ENCODE assay signal across 8 cellular contexts in the genomic region with DNA sequence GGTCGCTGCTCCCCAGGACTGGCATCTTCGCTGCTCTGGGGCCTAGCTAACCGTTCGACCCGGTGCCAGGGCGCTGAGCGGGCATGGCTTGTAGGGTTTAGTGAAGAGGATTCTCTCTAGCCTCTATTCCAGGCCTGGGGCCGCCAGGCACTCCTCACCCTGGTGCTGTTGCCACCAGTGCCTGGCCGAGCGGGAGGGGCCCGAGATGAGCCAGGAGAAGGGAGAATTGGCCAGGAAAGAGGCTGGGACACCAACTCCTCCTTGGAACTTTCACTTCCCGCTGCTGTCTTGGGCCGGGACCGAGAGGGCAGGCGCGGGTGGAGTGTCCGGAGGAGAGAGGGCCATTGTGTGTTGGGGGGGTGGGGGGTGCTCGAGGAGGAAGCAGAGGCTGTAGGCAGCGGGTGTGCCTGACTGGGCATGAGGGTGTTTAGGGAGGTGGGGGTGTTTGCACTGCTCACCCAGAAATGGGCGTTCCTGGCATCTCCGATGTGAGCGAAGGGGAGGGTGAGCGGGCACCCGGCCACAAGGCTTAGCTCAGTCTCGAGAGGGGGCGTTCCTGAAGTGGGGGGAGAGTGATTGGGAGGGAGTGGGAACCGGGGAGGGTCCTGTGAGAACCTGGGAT. TPM values are rescaled to one million over a fixed set of nuclear protein-coding genes. Genes with fewer than 3 reads are reported as not detected.
DNase-seq lines count a peak whose midpoint lies in the region; ATAC-seq and TF ChIP-seq lines count a peak whose summit lies in the region.

No MANE protein-coding gene starts in this region.

- peak overlapping the region; percentile 75 for H2AFZ ChIP-seq in ACC112 (ENCODE audit: low read length, unreplicated experiment)

- no peaks in the 10 kb centered on the region; the same call in 1 of the 2 replicates for H3K36me3 ChIP-seq in ACC112 (ENCODE audit: insufficient read depth, low read length)
- peaks cover 38% of the 10 kb centered on the region for H3K36me3 ChIP-seq in lower lobe of right lung

- no peaks in the 10 kb centered on the region for H3K27me3 ChIP-seq in ACC112 (ENCODE audit: insufficient read depth, low read length)
- H3K27me3 ChIP-seq in dorsolateral prefrontal cortex = no peaks in the 10 kb centered on the region
- no peaks in the 10 kb centered on the region for H3K27me3 ChIP-seq in lower lobe of right lung (ENCODE audit: low read depth)

- TF ChIP-seq CTCF in dorsolateral prefrontal cortex (IDR thresholded peaks at IDR 0.05 in 54 of 56, conservative IDR thresholded peaks at IDR 0.05 in 2 of 56; ENCODE audit: low read depth in 1 of 56, partially characterized antibody in 56 of 56) (no peak), lower lobe of right lung (IDR thresholded peaks at IDR 0.05) (no peak)

- no peaks in the 10 kb centered on the region for H3K9me3 Mint-ChIP-seq in stimulated activated naive B cell treated with anti-CD40 and anti-IgM and Interleukin-4, amounts not matched to agents 10 μg/mL and 1 μg/mL and 100 μg/mL, for 72 hours

- peaks cover 22% of the 10 kb centered on the region for H3K4me1 ChIP-seq in ACC112 (ENCODE audit: control insufficient read depth, insufficient read depth, low read length, unreplicated experiment)
- H3K4me1 ChIP-seq in lower lobe of right lung = peaks cover 31% of the 10 kb centered on the region

- H3K27ac ChIP-seq in ACC112 (ENCODE audit: low read depth, low read length) (peak overlapping the region; percentile 10; the same call in 1 of the 2 replicates), dorsolateral prefrontal cortex (peak overlapping the region in 58 of 59 donors; percentile 42 to 96 (median 87)), lower lobe of right lung (peak overlapping the region; percentile 89)

- H3K9me3 ChIP-seq in lower lobe of right lung = no peaks in the 10 kb centered on the region

- H3K4me3 Mint-ChIP-seq in stimulated activated naive B cell treated with anti-CD40 and anti-IgM and Interleukin-4, amounts not matched to agents 10 μg/mL and 1 μg/mL and 100 μg/mL, for 72 hours = peak overlapping the region; percentile 86

- H3K79me2 ChIP-seq in ACC112 (ENCODE audit: control insufficient read depth, insufficient read depth, low read length, unreplicated experiment) = peaks cover 20% of the 10 kb centered on the region

- intact Hi-C loops in dorsolateral prefrontal cortex (cut with DNase I) (loop anchor here (2.0 to 5.0 kb wide), 4 partner anchors 33 to 90 kb away; partner anchors contain the start of genes PYGO2 (in 1 of the 2) and ZBTB7B (in 1 of the 2)), lower lobe of right lung (cut with DNase I) (no loop called here)

- peak; percentile 53 for DNase-seq in NCI-H2029 (lab: John Stamatoyannopoulos, UW)
- peak; percentile 51 to 52 for DNase-seq in activated CD4-positive, alpha-beta T cell treated with anti-CD3 and anti-CD28 coated beads for 4 hours
- peak in 5 of 10 donors; percentile 48 to 61 (median 53) for DNase-seq in dorsolateral prefrontal cortex
- peak; percentile 81 for DNase-seq in lower lobe of right lung
- DNase-seq in stimulated activated naive B cell treated with anti-CD40 and anti-IgM and Interleukin-4, amounts not matched to agents 10 μg/mL and 1 μg/mL and 100 μg/mL, for 72 hours = no peak
- DNase-seq in NK-92 treated with Interleukin-12 subunit alpha and Interleukin-12 subunit beta, amount 100 ng/mL, for 24 hours (lab: John Stamatoyannopoulos, UW) = no peak

- ATAC-seq in GM18511 (IDR thresholded peaks at IDR 0.05; ENCODE audit: unreplicated experiment) (peak; percentile 28), lower lobe of right lung (peak; percentile 57 to 63)
- ATAC-seq in stimulated activated naive B cell treated with anti-CD40 and anti-IgM and Interleukin-4, amounts not matched to agents 10 μg/mL and 1 μg/mL and 100 μg/mL, for 72 hours (replicated peaks) = peak; percentile 46 to 52

- peaks cover 16 to 18% of the 10 kb centered on the region in 2 donors for H3K36me3 Mint-ChIP-seq in stimulated activated naive B cell treated with anti-CD40 and anti-IgM and Interleukin-4, amounts not matched to agents 10 μg/mL and 1 μg/mL and 100 μg/mL, for 72 hours

- H3K27ac Mint-ChIP-seq in stimulated activated naive B cell treated with anti-CD40 and anti-IgM and Interleukin-4, amounts not matched to agents 10 μg/mL and 1 μg/mL and 100 μg/mL, for 72 hours = peak overlapping the region; percentile 14

- H3K4me3 ChIP-seq in ACC112 (ENCODE audit: low read depth, low read length) (peak overlapping the region; percentile 96), dorsolateral prefrontal cortex (peak overlapping the region; percentile 53 to 96 (median 81)), lower lobe of right lung (peak overlapping the region; percentile 67)

- no peaks in the 10 kb centered on the region for H3K27me3 Mint-ChIP-seq in stimulated activated naive B cell treated with anti-CD40 and anti-IgM and Interleukin-4, amounts not matched to agents 10 μg/mL and 1 μg/mL and 100 μg/mL, for 72 hours

- peaks cover 25 to 34% of the 10 kb centered on the region in 2 donors for H3K4me1 Mint-ChIP-seq in stimulated activated naive B cell treated with anti-CD40 and anti-IgM and Interleukin-4, amounts not matched to agents 10 μg/mL and 1 μg/mL and 100 μg/mL, for 72 hours

RNA-seq across cellular contexts. Expression of gene ADAM15, which starts 0.8 kb away (rescaled TPM):
- total RNA-seq in dorsolateral prefrontal cortex (100 to 1,000 TPM in 2 of 120 experiments, 10 to 100 TPM in 118; 32.1 to 108 (median 62.7) TPM), lower lobe of right lung (121 TPM)

RNA-seq across cellular contexts. Expression of gene EFNA4, which starts 11.7 kb away (rescaled TPM):
- total RNA-seq in dorsolateral prefrontal cortex (1 to 10 TPM in 83 of 120 experiments, under 1 TPM in 31, not detected in 6; 0.41 to 3.5 (median 1.3) TPM), lower lobe of right lung (7.4 TPM)

RNA-seq across cellular contexts. Expression of gene DCST1, which starts 18.3 kb away (rescaled TPM):
- total RNA-seq in dorsolateral prefrontal cortex = 1 to 10 TPM in 1 of 120 experiments, under 1 TPM in 15, not detected in 104; 0.14 to 1.1 (median 0.40) TPM
- not detected for total RNA-seq in lower lobe of right lung

RNA-seq across cellular contexts. Expression of gene DCST2, which starts 18.3 kb away (rescaled TPM):
- total RNA-seq in dorsolateral prefrontal cortex (1 to 10 TPM in 51 of 120 experiments, under 1 TPM in 62, not detected in 7; 0.19 to 3.1 (median 0.92) TPM), lower lobe of right lung (1.4 TPM)

RNA-seq across cellular contexts. Expression of gene EFNA3, which starts 26.7 kb away (rescaled TPM):
- total RNA-seq in dorsolateral prefrontal cortex (10 to 100 TPM in 118 of 120 experiments, 1 to 10 TPM in 2; 9.3 to 41.7 (median 22.4) TPM), lower lobe of right lung (1.0 TPM)

Comparison
In these comparisons a context has a peak if more than half of its experiments do, and no peak if none do; other contexts are left out.
1. H3K27ac ChIP-seq: peak in every context shown above with its lines; median percentile 89 in lower lobe of right lung; 87 in dorsolateral prefrontal cortex; 10 in ACC112.
2. DNase-seq: peak in NCI-H2029 (single experiment), activated CD4-positive, alpha-beta T cell treated with anti-CD3 and anti-CD28 coated beads for 4 hours (2 of 2) and lower lobe of right lung (single experiment); none in stimulated activated naive B cell treated with anti-CD40 and anti-IgM and Interleukin-4, amounts not matched to agents 10 μg/mL and 1 μg/mL and 100 μg/mL, for 72 hours (single experiment) and NK-92 treated with Interleukin-12 subunit alpha and Interleukin-12 subunit beta, amount 100 ng/mL, for 24 hours (single experiment).
3. Peak in every context shown above with its lines, with median percentiles within 50 percentile points of each other: H3K4me3 ChIP-seq and ATAC-seq.